Comparison of ENCODE assay signal across 12 cellular contexts in genomic region chr4:98661356-98662054, GRCh38. TPM values are rescaled to one million over a fixed set of nuclear protein-coding genes. Genes with fewer than 3 reads are reported as not detected.
DNase-seq lines count a peak whose midpoint lies in the region; ATAC-seq, FAIRE-seq and TF ChIP-seq lines count a peak whose summit lies in the region.
"Had no signal": no experiment of that assay in that cellular context is flagged by ENCODE, and none has a peak within 500 bp of the region (broad histone marks: within the 10 kb centered on the region; RNA-seq: fewer than 3 reads in every experiment).

No MANE protein-coding gene starts in this region.

- peak overlapping the region; percentile 76; the same call in 1 of the 2 replicates for H3K9ac ChIP-seq in KMS-11

- H3K36me3 Mint-ChIP-seq in nephron (ENCODE audit: low read depth) = no peaks in the 10 kb centered on the region

- H3K4me1 ChIP-seq in KMS-11 (ENCODE audit: low read depth, poor library complexity, severe bottlenecking) = peaks cover 66% of the 10 kb centered on the region

- no peak overlapping the region for H3K4me3 ChIP-seq in KMS-11 (IDR thresholded peaks at IDR 0.05; ENCODE audit: insufficient read depth, low read depth, low read length)
- no peak overlapping the region for H3K4me3 ChIP-seq in bronchial epithelial cell (ENCODE audit: low read depth, low read length)
- H3K4me3 ChIP-seq: SK-N-MC had no signal

- H4K20me1 ChIP-seq in KMS-11 (ENCODE audit: insufficient read depth) = no peaks in the 10 kb centered on the region

- H3K27ac ChIP-seq in KMS-11 = peak overlapping the region; percentile 99
- H3K27ac ChIP-seq: SK-N-MC had no signal

- H3K27me3 ChIP-seq in KMS-11 (ENCODE audit: insufficient read depth, low read depth) (no peaks in the 10 kb centered on the region), bronchial epithelial cell (ENCODE audit: control insufficient read depth, insufficient read depth, low read length) (no peaks in the 10 kb centered on the region)

- H2AFZ ChIP-seq in KMS-11 (ENCODE audit: low read depth) = peak overlapping the region; percentile 72; the same call in 1 of the 2 replicates

- ATAC-seq in HG03520 (IDR thresholded peaks at IDR 0.05; ENCODE audit: unreplicated experiment) = no peak
- ATAC-seq: HepG2 had no signal

- peaks cover 4% of the 10 kb centered on the region for H3K9me3 Mint-ChIP-seq in nephron

- H3K4me1 Mint-ChIP-seq in nephron = peaks cover 52% of the 10 kb centered on the region

- peak overlapping the region in 2 of 3 experiments; percentile 4 to 11 for H3K4me3 Mint-ChIP-seq in nephron

- H3K4me2 ChIP-seq in KMS-11 = peak overlapping the region; percentile 98

- no peak for FAIRE-seq in bronchial epithelial cell (lab: Jason Lieb, UNC)
- FAIRE-seq: colon, HepG2 had no signal

- no peak for TF ChIP-seq CTCF in KMS-11 (conservative IDR thresholded peaks at IDR 0.05; ENCODE audit: low read depth, low read length)
- no peak for TF ChIP-seq CTCF in bronchial epithelial cell (IDR thresholded peaks at IDR 0.05; ENCODE audit: insufficient read depth, low read length, severe bottlenecking)
- TF ChIP-seq CTCF in nephron (IDR thresholded peaks at IDR 0.05; ENCODE audit: unreplicated experiment in 3 of 3) = no peak

- peak overlapping the region in 2 of 3 experiments; percentile 23 to 45 for H3K27ac Mint-ChIP-seq in nephron

- H3K36me3 ChIP-seq in KMS-11 (ENCODE audit: insufficient read depth) = no peaks in the 10 kb centered on the region
- no peaks in the 10 kb centered on the region for H3K36me3 ChIP-seq in bronchial epithelial cell (ENCODE audit: control insufficient read depth, insufficient read depth, low read length)

- H3K27me3 Mint-ChIP-seq in nephron (ENCODE audit: low read depth) = peaks cover 45% of the 10 kb centered on the region

- peak; percentile 71 for DNase-seq in DMS 273 (lab: John Stamatoyannopoulos, UW; ENCODE audit: unreplicated experiment)
- DNase-seq in bronchial epithelial cell (ENCODE audit: low read depth) = peak; percentile 98
- no peak for DNase-seq in NCI-H2081 treated with DMSO at 0.1 percent for 48 hours (lab: John Stamatoyannopoulos, UW)
- DNase-seq in RKO (ENCODE audit: low spot score) = no peak
- DNase-seq: head of caudate nucleus, NCI-H2227 treated with DMSO at 0.1 percent for 48 hours had no signal

- peaks cover 7% of the 10 kb centered on the region; the same call in 1 of the 2 replicates for H3K79me2 ChIP-seq in KMS-11 (ENCODE audit: insufficient read depth, low read depth)

RNA-seq across cellular contexts. Expression of gene TSPAN5, which starts 3.1 kb away (rescaled TPM):
- 12.7 and 13.7 TPM in 2 replicates for total RNA-seq in bronchial epithelial cell

Comparison
In these comparisons a context has a peak if more than half of its experiments do, and no peak if none do; other contexts are left out.
1. DNase-seq: peak in DMS 273 (single experiment) and bronchial epithelial cell (single experiment); none in NCI-H2081 treated with DMSO at 0.1 percent for 48 hours (single experiment) and RKO (single experiment).